1 cellular context compared by ENCODE assay signal in the genomic region with DNA sequence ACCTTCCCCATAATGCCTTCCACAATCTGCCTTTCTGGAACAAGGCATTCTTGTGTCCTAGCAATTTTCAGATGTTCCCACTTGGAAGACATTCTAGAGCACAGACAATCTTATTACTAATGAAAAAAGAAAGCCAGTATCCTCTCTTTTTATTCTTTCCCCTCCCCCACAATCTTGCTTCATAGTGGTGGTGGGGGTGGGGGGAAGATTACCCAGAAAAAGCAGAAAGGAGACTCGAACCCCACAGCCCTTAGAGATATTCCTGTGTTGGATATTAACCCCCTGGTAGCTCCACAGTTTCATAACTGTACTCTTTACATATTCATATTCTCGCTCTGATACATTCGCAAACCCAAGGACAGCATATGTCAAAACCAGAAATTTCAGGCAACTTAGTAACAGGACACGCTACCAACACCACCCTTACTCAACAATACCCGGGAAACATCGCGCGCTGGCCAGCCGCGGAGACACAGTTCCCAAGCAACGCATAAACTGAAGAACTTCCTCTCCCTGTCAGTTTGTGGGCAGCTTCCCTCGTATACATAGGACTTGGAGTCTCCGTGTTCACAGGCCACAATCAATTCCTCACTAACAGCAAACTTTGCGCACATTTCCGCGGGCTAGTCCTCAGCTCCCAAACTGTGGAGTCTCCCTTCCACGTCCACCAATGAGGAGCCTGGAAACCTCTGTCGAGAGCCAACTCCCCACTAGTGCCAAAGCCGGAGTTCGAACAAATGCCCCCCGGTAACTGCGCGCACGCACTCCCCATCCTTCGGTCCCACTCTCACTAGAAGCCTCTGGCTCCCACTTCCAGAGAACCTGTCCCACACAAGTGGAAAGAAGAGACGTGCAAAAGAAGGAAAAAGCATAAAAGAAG.
TF ChIP-seq lines count a peak whose summit lies in the region.

No MANE protein-coding gene starts in this region.

TF ChIP-seq in K562, 482 proteins besides CTCF, POLR2A, EP300 and RAD21 (continued from another document and continues in another):
- TF ChIP-seq, protein P1, sequence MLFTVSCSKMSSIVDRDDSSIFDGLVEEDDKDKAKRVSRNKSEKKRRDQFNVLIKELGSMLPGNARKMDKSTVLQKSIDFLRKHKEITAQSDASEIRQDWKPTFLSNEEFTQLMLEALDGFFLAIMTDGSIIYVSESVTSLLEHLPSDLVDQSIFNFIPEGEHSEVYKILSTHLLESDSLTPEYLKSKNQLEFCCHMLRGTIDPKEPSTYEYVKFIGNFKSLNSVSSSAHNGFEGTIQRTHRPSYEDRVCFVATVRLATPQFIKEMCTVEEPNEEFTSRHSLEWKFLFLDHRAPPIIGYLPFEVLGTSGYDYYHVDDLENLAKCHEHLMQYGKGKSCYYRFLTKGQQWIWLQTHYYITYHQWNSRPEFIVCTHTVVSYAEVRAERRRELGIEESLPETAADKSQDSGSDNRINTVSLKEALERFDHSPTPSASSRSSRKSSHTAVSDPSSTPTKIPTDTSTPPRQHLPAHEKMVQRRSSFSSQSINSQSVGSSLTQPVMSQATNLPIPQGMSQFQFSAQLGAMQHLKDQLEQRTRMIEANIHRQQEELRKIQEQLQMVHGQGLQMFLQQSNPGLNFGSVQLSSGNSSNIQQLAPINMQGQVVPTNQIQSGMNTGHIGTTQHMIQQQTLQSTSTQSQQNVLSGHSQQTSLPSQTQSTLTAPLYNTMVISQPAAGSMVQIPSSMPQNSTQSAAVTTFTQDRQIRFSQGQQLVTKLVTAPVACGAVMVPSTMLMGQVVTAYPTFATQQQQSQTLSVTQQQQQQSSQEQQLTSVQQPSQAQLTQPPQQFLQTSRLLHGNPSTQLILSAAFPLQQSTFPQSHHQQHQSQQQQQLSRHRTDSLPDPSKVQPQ (CRISPR knock-in tag; IDR thresholded peaks at IDR 0.05; ENCODE audit: borderline replicate concordance) = no peak
- TF ChIP-seq, protein P2, sequence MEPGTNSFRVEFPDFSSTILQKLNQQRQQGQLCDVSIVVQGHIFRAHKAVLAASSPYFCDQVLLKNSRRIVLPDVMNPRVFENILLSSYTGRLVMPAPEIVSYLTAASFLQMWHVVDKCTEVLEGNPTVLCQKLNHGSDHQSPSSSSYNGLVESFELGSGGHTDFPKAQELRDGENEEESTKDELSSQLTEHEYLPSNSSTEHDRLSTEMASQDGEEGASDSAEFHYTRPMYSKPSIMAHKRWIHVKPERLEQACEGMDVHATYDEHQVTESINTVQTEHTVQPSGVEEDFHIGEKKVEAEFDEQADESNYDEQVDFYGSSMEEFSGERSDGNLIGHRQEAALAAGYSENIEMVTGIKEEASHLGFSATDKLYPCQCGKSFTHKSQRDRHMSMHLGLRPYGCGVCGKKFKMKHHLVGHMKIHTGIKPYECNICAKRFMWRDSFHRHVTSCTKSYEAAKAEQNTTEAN (CRISPR knock-in tag; IDR thresholded peaks at IDR 0.05) = no peak; the same call in 1 of the 2 replicates
- TF ChIP-seq MIER1 (IDR thresholded peaks at IDR 0.05; ENCODE audit: low read depth) = peak; percentile 27; the same call in 1 of the 2 replicates
- TF ChIP-seq NFE2L1 (tag; IDR thresholded peaks at IDR 0.05; ENCODE audit: borderline replicate concordance, low read depth) = no peak
- no peak; a peak in 1 of 4 replicates for TF ChIP-seq TRIM24 (IDR thresholded peaks at IDR 0.05)
- TF ChIP-seq HDAC6 (IDR thresholded peaks at IDR 0.05; ENCODE audit: low read depth, low read length) = no peak
- TF ChIP-seq, protein P3, sequence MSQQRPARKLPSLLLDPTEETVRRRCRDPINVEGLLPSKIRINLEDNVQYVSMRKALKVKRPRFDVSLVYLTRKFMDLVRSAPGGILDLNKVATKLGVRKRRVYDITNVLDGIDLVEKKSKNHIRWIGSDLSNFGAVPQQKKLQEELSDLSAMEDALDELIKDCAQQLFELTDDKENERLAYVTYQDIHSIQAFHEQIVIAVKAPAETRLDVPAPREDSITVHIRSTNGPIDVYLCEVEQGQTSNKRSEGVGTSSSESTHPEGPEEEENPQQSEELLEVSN (IDR thresholded peaks at IDR 0.05; ENCODE audit: borderline replicate concordance in 1 of 2, extremely low read depth in 1 of 2, insufficient read depth in 1 of 2, insufficient read length in 1 of 2, low read depth in 1 of 2, low read length in 1 of 2, poor library complexity in 1 of 2, severe bottlenecking in 1 of 2) = peak in 1 of 2 experiments; percentile 67
- TF ChIP-seq MTA3 (IDR thresholded peaks at IDR 0.05; ENCODE audit: borderline replicate concordance) = no peak
- no peak for TF ChIP-seq OTX1 (CRISPR knock-in tag; IDR thresholded peaks at IDR 0.05)
- TF ChIP-seq SPI1 (IDR thresholded peaks at IDR 0.05; ENCODE audit: borderline replicate concordance, low read depth, low read length) = peak; percentile 89
- peak; percentile 28 to 66; a peak in 1 of 4 replicates for TF ChIP-seq SIN3A (IDR thresholded peaks at IDR 0.05; ENCODE audit: borderline replicate concordance in 2 of 2, control insufficient read depth in 1 of 2, low read depth in 2 of 2, low read length in 2 of 2)
- TF ChIP-seq, protein P4, sequence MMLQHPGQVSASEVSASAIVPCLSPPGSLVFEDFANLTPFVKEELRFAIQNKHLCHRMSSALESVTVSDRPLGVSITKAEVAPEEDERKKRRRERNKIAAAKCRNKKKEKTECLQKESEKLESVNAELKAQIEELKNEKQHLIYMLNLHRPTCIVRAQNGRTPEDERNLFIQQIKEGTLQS (IDR thresholded peaks at IDR 0.05) = no peak
- TF ChIP-seq, protein P4 (CRISPR knock-in tag; conservative IDR thresholded peaks at IDR 0.05) = 0 out of 2 replicates have a peak, but pooled peaks have one; percentile 38
- no peak for TF ChIP-seq ZNF551 (CRISPR knock-in tag; IDR thresholded peaks at IDR 0.05)
- TF ChIP-seq, protein P5, sequence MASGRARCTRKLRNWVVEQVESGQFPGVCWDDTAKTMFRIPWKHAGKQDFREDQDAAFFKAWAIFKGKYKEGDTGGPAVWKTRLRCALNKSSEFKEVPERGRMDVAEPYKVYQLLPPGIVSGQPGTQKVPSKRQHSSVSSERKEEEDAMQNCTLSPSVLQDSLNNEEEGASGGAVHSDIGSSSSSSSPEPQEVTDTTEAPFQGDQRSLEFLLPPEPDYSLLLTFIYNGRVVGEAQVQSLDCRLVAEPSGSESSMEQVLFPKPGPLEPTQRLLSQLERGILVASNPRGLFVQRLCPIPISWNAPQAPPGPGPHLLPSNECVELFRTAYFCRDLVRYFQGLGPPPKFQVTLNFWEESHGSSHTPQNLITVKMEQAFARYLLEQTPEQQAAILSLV (tag; IDR thresholded peaks at IDR 0.05) = 0 out of 2 replicates have a peak, but pooled peaks have one; percentile 28
- no peak for TF ChIP-seq FOS (IDR thresholded peaks at IDR 0.05; ENCODE audit: extremely low read depth, insufficient read length)
- TF ChIP-seq NRF1 (conservative IDR thresholded peaks at IDR 0.05 in 1 of 2, IDR thresholded peaks at IDR 0.05 in 1 of 2) = no peak
- no peak for TF ChIP-seq SMAD2 (IDR thresholded peaks at IDR 0.05; ENCODE audit: low read depth, low read length)
- TF ChIP-seq FOXM1 (IDR thresholded peaks at IDR 0.05; ENCODE audit: low read depth) = no peak
- 0 out of 2 replicates have a peak, but pooled peaks have one; percentile 78 for TF ChIP-seq FOXM1 (CRISPR knock-in tag; IDR thresholded peaks at IDR 0.05; ENCODE audit: low read depth)
- TF ChIP-seq, protein P6, sequence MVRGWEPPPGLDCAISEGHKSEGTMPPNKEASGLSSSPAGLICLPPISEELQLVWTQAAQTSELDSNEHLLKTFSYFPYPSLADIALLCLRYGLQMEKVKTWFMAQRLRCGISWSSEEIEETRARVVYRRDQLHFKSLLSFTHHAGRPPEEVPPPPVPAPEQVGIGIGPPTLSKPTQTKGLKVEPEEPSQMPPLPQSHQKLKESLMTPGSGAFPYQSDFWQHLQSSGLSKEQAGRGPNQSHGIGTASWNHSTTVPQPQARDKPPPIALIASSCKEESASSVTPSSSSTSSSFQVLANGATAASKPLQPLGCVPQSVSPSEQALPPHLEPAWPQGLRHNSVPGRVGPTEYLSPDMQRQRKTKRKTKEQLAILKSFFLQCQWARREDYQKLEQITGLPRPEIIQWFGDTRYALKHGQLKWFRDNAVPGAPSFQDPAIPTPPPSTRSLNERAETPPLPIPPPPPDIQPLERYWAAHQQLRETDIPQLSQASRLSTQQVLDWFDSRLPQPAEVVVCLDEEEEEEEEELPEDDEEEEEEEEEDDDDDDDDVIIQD (CRISPR knock-in tag; IDR thresholded peaks at IDR 0.05) = no peak
- no peak for TF ChIP-seq KAT2B (IDR thresholded peaks at IDR 0.05; ENCODE audit: low read depth, low read length)
- TF ChIP-seq EGR1 (conservative IDR thresholded peaks at IDR 0.05) = no peak
- TF ChIP-seq DPF2 (IDR thresholded peaks at IDR 0.05) = 0 out of 2 replicates have a peak, but pooled peaks have one; percentile 10
- TF ChIP-seq, protein P7, sequence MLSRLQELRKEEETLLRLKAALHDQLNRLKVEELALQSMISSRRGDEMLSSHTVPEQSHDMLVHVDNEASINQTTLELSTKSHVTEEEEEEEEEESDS (CRISPR knock-in tag; IDR thresholded peaks at IDR 0.05) = no peak
- TF ChIP-seq GTF2F1 (IDR thresholded peaks at IDR 0.05; ENCODE audit: low read depth, low read length) = no peak
- TF ChIP-seq, protein P8, sequence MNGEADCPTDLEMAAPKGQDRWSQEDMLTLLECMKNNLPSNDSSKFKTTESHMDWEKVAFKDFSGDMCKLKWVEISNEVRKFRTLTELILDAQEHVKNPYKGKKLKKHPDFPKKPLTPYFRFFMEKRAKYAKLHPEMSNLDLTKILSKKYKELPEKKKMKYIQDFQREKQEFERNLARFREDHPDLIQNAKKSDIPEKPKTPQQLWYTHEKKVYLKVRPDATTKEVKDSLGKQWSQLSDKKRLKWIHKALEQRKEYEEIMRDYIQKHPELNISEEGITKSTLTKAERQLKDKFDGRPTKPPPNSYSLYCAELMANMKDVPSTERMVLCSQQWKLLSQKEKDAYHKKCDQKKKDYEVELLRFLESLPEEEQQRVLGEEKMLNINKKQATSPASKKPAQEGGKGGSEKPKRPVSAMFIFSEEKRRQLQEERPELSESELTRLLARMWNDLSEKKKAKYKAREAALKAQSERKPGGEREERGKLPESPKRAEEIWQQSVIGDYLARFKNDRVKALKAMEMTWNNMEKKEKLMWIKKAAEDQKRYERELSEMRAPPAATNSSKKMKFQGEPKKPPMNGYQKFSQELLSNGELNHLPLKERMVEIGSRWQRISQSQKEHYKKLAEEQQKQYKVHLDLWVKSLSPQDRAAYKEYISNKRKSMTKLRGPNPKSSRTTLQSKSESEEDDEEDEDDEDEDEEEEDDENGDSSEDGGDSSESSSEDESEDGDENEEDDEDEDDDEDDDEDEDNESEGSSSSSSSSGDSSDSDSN (IDR thresholded peaks at IDR 0.05; ENCODE audit: borderline replicate concordance in 1 of 2, low read depth in 2 of 2, low read length in 2 of 2) = no peak; a peak in 1 of 4 replicates
- TF ChIP-seq, protein P9, sequence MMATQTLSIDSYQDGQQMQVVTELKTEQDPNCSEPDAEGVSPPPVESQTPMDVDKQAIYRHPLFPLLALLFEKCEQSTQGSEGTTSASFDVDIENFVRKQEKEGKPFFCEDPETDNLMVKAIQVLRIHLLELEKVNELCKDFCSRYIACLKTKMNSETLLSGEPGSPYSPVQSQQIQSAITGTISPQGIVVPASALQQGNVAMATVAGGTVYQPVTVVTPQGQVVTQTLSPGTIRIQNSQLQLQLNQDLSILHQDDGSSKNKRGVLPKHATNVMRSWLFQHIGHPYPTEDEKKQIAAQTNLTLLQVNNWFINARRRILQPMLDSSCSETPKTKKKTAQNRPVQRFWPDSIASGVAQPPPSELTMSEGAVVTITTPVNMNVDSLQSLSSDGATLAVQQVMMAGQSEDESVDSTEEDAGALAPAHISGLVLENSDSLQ (IDR thresholded peaks at IDR 0.05) = peak; percentile 36; the same call in 1 of the 2 replicates
- no peak for TF ChIP-seq HSF4 (CRISPR knock-in tag; IDR thresholded peaks at IDR 0.05; ENCODE audit: borderline replicate concordance)
- no peak for TF ChIP-seq ZNF75A (CRISPR knock-in tag; IDR thresholded peaks at IDR 0.05)
- no peak for TF ChIP-seq RBM17 (IDR thresholded peaks at IDR 0.05; ENCODE audit: borderline replicate concordance, low read depth, low read length)
- TF ChIP-seq, protein P10, sequence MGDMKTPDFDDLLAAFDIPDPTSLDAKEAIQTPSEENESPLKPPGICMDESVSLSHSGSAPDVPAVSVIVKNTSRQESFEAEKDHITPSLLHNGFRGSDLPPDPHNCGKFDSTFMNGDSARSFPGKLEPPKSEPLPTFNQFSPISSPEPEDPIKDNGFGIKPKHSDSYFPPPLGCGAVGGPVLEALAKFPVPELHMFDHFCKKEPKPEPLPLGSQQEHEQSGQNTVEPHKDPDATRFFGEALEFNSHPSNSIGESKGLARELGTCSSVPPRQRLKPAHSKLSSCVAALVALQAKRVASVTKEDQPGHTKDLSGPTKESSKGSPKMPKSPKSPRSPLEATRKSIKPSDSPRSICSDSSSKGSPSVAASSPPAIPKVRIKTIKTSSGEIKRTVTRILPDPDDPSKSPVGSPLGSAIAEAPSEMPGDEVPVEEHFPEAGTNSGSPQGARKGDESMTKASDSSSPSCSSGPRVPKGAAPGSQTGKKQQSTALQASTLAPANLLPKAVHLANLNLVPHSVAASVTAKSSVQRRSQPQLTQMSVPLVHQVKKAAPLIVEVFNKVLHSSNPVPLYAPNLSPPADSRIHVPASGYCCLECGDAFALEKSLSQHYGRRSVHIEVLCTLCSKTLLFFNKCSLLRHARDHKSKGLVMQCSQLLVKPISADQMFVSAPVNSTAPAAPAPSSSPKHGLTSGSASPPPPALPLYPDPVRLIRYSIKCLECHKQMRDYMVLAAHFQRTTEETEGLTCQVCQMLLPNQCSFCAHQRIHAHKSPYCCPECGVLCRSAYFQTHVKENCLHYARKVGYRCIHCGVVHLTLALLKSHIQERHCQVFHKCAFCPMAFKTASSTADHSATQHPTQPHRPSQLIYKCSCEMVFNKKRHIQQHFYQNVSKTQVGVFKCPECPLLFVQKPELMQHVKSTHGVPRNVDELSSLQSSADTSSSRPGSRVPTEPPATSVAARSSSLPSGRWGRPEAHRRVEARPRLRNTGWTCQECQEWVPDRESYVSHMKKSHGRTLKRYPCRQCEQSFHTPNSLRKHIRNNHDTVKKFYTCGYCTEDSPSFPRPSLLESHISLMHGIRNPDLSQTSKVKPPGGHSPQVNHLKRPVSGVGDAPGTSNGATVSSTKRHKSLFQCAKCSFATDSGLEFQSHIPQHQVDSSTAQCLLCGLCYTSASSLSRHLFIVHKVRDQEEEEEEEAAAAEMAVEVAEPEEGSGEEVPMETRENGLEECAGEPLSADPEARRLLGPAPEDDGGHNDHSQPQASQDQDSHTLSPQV (IDR thresholded peaks at IDR 0.05) = no peak
- TF ChIP-seq, protein P11, sequence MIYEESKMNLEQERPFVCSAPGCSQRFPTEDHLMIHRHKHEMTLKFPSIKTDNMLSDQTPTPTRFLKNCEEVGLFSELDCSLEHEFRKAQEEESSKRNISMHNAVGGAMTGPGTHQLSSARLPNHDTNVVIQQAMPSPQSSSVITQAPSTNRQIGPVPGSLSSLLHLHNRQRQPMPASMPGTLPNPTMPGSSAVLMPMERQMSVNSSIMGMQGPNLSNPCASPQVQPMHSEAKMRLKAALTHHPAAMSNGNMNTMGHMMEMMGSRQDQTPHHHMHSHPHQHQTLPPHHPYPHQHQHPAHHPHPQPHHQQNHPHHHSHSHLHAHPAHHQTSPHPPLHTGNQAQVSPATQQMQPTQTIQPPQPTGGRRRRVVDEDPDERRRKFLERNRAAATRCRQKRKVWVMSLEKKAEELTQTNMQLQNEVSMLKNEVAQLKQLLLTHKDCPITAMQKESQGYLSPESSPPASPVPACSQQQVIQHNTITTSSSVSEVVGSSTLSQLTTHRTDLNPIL (CRISPR knock-in tag; IDR thresholded peaks at IDR 0.05) = no peak
- TF ChIP-seq XRCC5 (IDR thresholded peaks at IDR 0.05; ENCODE audit: low read depth, low read length) = no peak
- TF ChIP-seq CHD2 (IDR thresholded peaks at IDR 0.05; ENCODE audit: low read depth, low read length) = peak; percentile 18; the same call in 1 of the 2 replicates
- no peak for TF ChIP-seq SOX6 (IDR thresholded peaks at IDR 0.05)
- no peak for TF ChIP-seq MEF2A (IDR thresholded peaks at IDR 0.05; ENCODE audit: control insufficient read depth, low read depth, low read length)
- TF ChIP-seq TCF7L2 (IDR thresholded peaks at IDR 0.05; ENCODE audit: low read depth, low read length) = no peak
